In the genomic region with DNA sequence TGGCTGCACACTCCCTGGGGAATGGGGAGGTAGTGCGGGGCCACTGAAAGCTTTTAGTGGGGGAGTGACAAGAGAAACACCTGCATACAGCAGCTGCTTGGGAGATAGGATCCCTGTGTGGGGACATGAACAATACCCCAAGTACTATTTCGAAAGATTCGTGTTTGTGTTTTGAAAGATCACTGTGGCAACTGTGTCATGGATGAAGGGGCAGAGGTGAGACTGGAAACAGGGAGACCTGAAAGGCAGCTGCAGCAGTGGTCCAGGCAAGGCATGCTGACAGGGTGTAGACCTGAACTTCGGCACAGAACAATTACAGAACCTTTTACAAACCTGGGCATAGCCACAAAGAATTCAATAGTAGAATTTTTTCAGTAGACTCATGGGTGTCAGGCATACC, we compare ENCODE assay signal across 1 cellular context.
TF ChIP-seq lines count a peak whose summit lies in the region.

No MANE protein-coding gene starts in this region.

TF ChIP-seq in K562, 482 proteins besides CTCF, POLR2A, EP300 and RAD21 (continues in another document):
- no peak for TF ChIP-seq ZFP30 (CRISPR knock-in tag; IDR thresholded peaks at IDR 0.05; ENCODE audit: borderline replicate concordance)
- TF ChIP-seq ZNF707 (CRISPR knock-in tag; conservative IDR thresholded peaks at IDR 0.05), result no peak
- no peak for TF ChIP-seq ZNF583 (CRISPR knock-in tag; IDR thresholded peaks at IDR 0.05)
- peak; percentile 57; the same call in 1 of the 2 replicates for TF ChIP-seq CEBPB (tag; IDR thresholded peaks at IDR 0.05)
- no peak for TF ChIP-seq MEIS2 (IDR thresholded peaks at IDR 0.05; ENCODE audit: partially characterized antibody)
- no peak for TF ChIP-seq NR2F6 (CRISPR knock-in tag; IDR thresholded peaks at IDR 0.05)
- TF ChIP-seq FOXJ2 (tag; IDR thresholded peaks at IDR 0.05), result 0 out of 2 replicates have a peak, but pooled peaks have one; percentile 49
- TF ChIP-seq, protein P1, sequence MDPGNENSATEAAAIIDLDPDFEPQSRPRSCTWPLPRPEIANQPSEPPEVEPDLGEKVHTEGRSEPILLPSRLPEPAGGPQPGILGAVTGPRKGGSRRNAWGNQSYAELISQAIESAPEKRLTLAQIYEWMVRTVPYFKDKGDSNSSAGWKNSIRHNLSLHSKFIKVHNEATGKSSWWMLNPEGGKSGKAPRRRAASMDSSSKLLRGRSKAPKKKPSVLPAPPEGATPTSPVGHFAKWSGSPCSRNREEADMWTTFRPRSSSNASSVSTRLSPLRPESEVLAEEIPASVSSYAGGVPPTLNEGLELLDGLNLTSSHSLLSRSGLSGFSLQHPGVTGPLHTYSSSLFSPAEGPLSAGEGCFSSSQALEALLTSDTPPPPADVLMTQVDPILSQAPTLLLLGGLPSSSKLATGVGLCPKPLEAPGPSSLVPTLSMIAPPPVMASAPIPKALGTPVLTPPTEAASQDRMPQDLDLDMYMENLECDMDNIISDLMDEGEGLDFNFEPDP (CRISPR knock-in tag; IDR thresholded peaks at IDR 0.05), result no peak
- TF ChIP-seq, protein P2, sequence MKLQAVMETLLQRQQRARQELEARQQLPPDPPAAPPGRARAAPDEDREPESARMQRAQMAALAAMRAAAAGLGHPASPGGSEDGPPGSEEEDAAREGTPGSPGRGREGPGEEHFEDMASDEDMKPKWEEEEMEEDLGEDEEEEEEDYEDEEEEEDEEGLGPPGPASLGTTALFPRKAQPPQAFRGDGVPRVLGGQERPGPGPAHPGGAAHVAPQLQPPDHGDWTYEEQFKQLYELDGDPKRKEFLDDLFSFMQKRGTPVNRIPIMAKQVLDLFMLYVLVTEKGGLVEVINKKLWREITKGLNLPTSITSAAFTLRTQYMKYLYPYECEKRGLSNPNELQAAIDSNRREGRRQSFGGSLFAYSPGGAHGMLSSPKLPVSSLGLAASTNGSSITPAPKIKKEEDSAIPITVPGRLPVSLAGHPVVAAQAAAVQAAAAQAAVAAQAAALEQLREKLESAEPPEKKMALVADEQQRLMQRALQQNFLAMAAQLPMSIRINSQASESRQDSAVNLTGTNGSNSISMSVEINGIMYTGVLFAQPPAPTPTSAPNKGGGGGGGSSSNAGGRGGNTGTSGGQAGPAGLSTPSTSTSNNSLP (IDR thresholded peaks at IDR 0.05; ENCODE audit: borderline replicate concordance, low read depth, low read length), result no peak
- TF ChIP-seq MCM5 (IDR thresholded peaks at IDR 0.05; ENCODE audit: low read depth), result no peak
- TF ChIP-seq, protein P3, sequence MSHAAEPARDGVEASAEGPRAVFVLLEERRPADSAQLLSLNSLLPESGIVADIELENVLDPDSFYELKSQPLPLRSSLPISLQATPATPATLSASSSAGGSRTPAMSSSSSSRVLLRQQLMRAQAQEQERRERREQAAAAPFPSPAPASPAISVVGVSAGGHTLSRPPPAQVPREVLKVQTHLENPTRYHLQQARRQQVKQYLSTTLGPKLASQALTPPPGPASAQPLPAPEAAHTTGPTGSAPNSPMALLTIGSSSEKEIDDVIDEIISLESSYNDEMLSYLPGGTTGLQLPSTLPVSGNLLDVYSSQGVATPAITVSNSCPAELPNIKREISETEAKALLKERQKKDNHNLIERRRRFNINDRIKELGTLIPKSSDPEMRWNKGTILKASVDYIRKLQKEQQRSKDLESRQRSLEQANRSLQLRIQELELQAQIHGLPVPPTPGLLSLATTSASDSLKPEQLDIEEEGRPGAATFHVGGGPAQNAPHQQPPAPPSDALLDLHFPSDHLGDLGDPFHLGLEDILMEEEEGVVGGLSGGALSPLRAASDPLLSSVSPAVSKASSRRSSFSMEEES (CRISPR knock-in tag; IDR thresholded peaks at IDR 0.05), result no peak
- TF ChIP-seq FUS (optimal IDR thresholded peaks at IDR 0.05; ENCODE audit: low read depth, low read length), result no peak
- peak; percentile 55; the same call in 1 of the 2 replicates for TF ChIP-seq TEAD4 (IDR thresholded peaks at IDR 0.05; ENCODE audit: low read length)
- no peak for TF ChIP-seq TEAD4 (CRISPR knock-in tag; IDR thresholded peaks at IDR 0.05; ENCODE audit: borderline replicate concordance)
- TF ChIP-seq, protein P4, sequence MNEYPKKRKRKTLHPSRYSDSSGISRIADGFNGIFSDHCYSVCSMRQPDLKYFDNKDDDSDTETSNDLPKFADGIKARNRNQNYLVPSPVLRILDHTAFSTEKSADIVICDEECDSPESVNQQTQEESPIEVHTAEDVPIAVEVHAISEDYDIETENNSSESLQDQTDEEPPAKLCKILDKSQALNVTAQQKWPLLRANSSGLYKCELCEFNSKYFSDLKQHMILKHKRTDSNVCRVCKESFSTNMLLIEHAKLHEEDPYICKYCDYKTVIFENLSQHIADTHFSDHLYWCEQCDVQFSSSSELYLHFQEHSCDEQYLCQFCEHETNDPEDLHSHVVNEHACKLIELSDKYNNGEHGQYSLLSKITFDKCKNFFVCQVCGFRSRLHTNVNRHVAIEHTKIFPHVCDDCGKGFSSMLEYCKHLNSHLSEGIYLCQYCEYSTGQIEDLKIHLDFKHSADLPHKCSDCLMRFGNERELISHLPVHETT (CRISPR knock-in tag; conservative IDR thresholded peaks at IDR 0.05 in 1 of 2, IDR thresholded peaks at IDR 0.05 in 1 of 2), result no peak
- TF ChIP-seq HNRNPL (IDR thresholded peaks at IDR 0.05; ENCODE audit: low read depth, low read length), result no peak
- TF ChIP-seq, protein P5, sequence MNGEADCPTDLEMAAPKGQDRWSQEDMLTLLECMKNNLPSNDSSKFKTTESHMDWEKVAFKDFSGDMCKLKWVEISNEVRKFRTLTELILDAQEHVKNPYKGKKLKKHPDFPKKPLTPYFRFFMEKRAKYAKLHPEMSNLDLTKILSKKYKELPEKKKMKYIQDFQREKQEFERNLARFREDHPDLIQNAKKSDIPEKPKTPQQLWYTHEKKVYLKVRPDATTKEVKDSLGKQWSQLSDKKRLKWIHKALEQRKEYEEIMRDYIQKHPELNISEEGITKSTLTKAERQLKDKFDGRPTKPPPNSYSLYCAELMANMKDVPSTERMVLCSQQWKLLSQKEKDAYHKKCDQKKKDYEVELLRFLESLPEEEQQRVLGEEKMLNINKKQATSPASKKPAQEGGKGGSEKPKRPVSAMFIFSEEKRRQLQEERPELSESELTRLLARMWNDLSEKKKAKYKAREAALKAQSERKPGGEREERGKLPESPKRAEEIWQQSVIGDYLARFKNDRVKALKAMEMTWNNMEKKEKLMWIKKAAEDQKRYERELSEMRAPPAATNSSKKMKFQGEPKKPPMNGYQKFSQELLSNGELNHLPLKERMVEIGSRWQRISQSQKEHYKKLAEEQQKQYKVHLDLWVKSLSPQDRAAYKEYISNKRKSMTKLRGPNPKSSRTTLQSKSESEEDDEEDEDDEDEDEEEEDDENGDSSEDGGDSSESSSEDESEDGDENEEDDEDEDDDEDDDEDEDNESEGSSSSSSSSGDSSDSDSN (IDR thresholded peaks at IDR 0.05; ENCODE audit: borderline replicate concordance in 1 of 2, low read depth in 2 of 2, low read length in 2 of 2), result no peak
- no peak for TF ChIP-seq CBX3 (IDR thresholded peaks at IDR 0.05; ENCODE audit: borderline replicate concordance in 1 of 2, low read length in 2 of 2)
- TF ChIP-seq, protein P6, sequence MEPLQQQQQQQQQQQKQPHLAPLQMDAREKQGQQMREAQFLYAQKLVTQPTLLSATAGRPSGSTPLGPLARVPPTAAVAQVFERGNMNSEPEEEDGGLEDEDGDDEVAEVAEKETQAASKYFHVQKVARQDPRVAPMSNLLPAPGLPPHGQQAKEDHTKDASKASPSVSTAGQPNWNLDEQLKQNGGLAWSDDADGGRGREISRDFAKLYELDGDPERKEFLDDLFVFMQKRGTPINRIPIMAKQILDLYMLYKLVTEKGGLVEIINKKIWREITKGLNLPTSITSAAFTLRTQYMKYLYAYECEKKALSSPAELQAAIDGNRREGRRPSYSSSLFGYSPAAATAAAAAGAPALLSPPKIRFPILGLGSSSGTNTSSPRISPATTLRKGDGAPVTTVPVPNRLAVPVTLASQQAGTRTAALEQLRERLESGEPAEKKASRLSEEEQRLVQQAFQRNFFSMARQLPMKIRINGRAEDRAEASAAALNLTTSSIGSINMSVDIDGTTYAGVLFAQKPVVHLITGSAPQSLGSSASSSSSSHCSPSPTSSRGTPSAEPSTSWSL (CRISPR knock-in tag; IDR thresholded peaks at IDR 0.05; ENCODE audit: borderline replicate concordance), result no peak
- TF ChIP-seq, protein P7, sequence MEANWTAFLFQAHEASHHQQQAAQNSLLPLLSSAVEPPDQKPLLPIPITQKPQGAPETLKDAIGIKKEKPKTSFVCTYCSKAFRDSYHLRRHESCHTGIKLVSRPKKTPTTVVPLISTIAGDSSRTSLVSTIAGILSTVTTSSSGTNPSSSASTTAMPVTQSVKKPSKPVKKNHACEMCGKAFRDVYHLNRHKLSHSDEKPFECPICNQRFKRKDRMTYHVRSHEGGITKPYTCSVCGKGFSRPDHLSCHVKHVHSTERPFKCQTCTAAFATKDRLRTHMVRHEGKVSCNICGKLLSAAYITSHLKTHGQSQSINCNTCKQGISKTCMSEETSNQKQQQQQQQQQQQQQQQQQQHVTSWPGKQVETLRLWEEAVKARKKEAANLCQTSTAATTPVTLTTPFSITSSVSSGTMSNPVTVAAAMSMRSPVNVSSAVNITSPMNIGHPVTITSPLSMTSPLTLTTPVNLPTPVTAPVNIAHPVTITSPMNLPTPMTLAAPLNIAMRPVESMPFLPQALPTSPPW (CRISPR knock-in tag; IDR thresholded peaks at IDR 0.05), result no peak
- TF ChIP-seq KLF10 (CRISPR knock-in tag; IDR thresholded peaks at IDR 0.05), result no peak
- 0 out of 2 replicates have a peak, but pooled peaks have one; percentile 30 for TF ChIP-seq SOX6 (IDR thresholded peaks at IDR 0.05)
- peak; percentile 8; the same call in 1 of the 2 replicates for TF ChIP-seq TAL1 (IDR thresholded peaks at IDR 0.05)
- TF ChIP-seq, protein P8, sequence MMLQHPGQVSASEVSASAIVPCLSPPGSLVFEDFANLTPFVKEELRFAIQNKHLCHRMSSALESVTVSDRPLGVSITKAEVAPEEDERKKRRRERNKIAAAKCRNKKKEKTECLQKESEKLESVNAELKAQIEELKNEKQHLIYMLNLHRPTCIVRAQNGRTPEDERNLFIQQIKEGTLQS (IDR thresholded peaks at IDR 0.05), result no peak
- TF ChIP-seq, protein P8 (CRISPR knock-in tag; conservative IDR thresholded peaks at IDR 0.05), result no peak
- TF ChIP-seq MTA2 (IDR thresholded peaks at IDR 0.05; ENCODE audit: low read depth), result 0 out of 2 replicates have a peak, but pooled peaks have one; percentile 19
- TF ChIP-seq ZNF699 (CRISPR knock-in tag; IDR thresholded peaks at IDR 0.05; ENCODE audit: insufficient replicate concordance), result no peak
- peak; percentile 53; the same call in 1 of the 2 replicates for TF ChIP-seq RFX1 (IDR thresholded peaks at IDR 0.05)
- TF ChIP-seq RBM15 (IDR thresholded peaks at IDR 0.05; ENCODE audit: insufficient read depth, low read length), result no peak
- TF ChIP-seq CAMTA2 (CRISPR knock-in tag; conservative IDR thresholded peaks at IDR 0.05), result no peak
- no peak for TF ChIP-seq ZNF778 (CRISPR knock-in tag; IDR thresholded peaks at IDR 0.05)
- TF ChIP-seq NFXL1 (CRISPR knock-in tag; IDR thresholded peaks at IDR 0.05), result no peak
- no peak for TF ChIP-seq ZNF830 (CRISPR knock-in tag; IDR thresholded peaks at IDR 0.05)
- TF ChIP-seq FOSL1 (tag; conservative IDR thresholded peaks at IDR 0.05), result no peak
- TF ChIP-seq ASH1L (IDR thresholded peaks at IDR 0.05; ENCODE audit: borderline replicate concordance, low read depth, partially characterized antibody), result no peak
- TF ChIP-seq KDM4B (IDR thresholded peaks at IDR 0.05; ENCODE audit: borderline replicate concordance in 2 of 2, low read depth in 1 of 2), result no peak
- TF ChIP-seq TCF3 (CRISPR knock-in tag; IDR thresholded peaks at IDR 0.05), result 0 out of 2 replicates have a peak, but pooled peaks have one; percentile 10
- TF ChIP-seq, protein P9, sequence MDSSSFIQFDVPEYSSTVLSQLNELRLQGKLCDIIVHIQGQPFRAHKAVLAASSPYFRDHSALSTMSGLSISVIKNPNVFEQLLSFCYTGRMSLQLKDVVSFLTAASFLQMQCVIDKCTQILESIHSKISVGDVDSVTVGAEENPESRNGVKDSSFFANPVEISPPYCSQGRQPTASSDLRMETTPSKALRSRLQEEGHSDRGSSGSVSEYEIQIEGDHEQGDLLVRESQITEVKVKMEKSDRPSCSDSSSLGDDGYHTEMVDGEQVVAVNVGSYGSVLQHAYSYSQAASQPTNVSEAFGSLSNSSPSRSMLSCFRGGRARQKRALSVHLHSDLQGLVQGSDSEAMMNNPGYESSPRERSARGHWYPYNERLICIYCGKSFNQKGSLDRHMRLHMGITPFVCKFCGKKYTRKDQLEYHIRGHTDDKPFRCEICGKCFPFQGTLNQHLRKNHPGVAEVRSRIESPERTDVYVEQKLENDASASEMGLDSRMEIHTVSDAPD (CRISPR knock-in tag; IDR thresholded peaks at IDR 0.05), result no peak
- TF ChIP-seq, protein P10, sequence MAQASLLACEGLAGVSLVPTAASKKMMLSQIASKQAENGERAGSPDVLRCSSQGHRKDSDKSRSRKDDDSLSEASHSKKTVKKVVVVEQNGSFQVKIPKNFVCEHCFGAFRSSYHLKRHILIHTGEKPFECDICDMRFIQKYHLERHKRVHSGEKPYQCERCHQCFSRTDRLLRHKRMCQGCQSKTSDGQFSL (CRISPR knock-in tag; IDR thresholded peaks at IDR 0.05), result no peak
- TF ChIP-seq, protein P10 (tag; IDR thresholded peaks at IDR 0.05), result no peak
- TF ChIP-seq CBFA2T3 (IDR thresholded peaks at IDR 0.05), result peak; percentile 62
- TF ChIP-seq U2AF2 (optimal IDR thresholded peaks at IDR 0.05; ENCODE audit: low read depth, low read length), result no peak
- no peak for TF ChIP-seq ZNF717 (CRISPR knock-in tag; IDR thresholded peaks at IDR 0.05)
- TF ChIP-seq MIER1 (IDR thresholded peaks at IDR 0.05; ENCODE audit: low read depth), result no peak
- no peak for TF ChIP-seq HDAC3 (IDR thresholded peaks at IDR 0.05; ENCODE audit: borderline replicate concordance, partially characterized antibody)
- TF ChIP-seq NFATC3 (IDR thresholded peaks at IDR 0.05), result no peak
- TF ChIP-seq, protein P11, sequence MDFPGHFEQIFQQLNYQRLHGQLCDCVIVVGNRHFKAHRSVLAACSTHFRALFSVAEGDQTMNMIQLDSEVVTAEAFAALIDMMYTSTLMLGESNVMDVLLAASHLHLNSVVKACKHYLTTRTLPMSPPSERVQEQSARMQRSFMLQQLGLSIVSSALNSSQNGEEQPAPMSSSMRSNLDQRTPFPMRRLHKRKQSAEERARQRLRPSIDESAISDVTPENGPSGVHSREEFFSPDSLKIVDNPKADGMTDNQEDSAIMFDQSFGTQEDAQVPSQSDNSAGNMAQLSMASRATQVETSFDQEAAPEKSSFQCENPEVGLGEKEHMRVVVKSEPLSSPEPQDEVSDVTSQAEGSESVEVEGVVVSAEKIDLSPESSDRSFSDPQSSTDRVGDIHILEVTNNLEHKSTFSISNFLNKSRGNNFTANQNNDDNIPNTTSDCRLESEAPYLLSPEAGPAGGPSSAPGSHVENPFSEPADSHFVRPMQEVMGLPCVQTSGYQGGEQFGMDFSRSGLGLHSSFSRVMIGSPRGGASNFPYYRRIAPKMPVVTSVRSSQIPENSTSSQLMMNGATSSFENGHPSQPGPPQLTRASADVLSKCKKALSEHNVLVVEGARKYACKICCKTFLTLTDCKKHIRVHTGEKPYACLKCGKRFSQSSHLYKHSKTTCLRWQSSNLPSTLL (IDR thresholded peaks at IDR 0.05), result no peak
- TF ChIP-seq TRIM24 (IDR thresholded peaks at IDR 0.05), result peak in 1 of 2 experiments; percentile 39; a peak in 1 of 4 replicates
- TF ChIP-seq ZKSCAN1 (IDR thresholded peaks at IDR 0.05; ENCODE audit: low read depth, low read length), result no peak
